ENCODE assay signal across 10 cellular contexts in the genomic region with DNA sequence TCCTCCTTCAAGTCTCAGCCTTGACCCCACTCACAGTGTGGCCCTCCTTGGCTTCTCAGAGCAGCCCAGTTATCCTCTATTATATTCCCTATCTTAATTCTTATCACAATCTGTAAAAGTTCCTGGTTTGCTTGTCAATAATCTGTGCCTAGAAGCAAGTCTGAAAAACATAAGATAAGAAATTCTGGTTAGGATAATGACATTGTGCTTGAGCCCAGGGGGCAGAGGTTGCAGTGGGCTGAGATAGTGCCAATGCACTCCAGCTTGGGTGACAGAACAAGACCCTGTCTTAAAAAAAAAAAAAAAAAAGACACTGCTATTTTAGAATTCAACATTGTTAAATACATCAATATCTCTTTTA.
"Had no signal": no experiment of that assay in that cellular context is flagged by ENCODE, and none has a peak within 500 bp of the region (broad histone marks: within the 10 kb centered on the region; RNA-seq: fewer than 3 reads in every experiment).

No MANE protein-coding gene starts in this region.

- H3K36me3 ChIP-seq: right lobe of liver had no signal

- H3K27ac ChIP-seq: right lobe of liver had no signal

- H3K4me3 ChIP-seq: right lobe of liver had no signal

- DNase-seq: activated CD4-positive, alpha-beta T cell treated with anti-CD3 and anti-CD28 coated beads, Interleukin-2, amount 10 ng/mL, durations not matched to agents 7 days and 5 days; activated naive CD4-positive, alpha-beta T cell treated with anti-CD3 and anti-CD28 coated beads, Interleukin-2, amount 50 U/mL, for 16 hours; activated T-cell treated with anti-CD3 and anti-CD28 coated beads, Interleukin-2, amount 50 U/mL, for 1 hour; amniotic stem cell; naive thymus-derived CD8-positive, alpha-beta T cell; right lobe of liver; stimulated activated CD4-positive, alpha-beta T cell treated with anti-CD3 and anti-CD28 coated beads, Interleukin-2, amount 100 ng/mL, for 24 hours; stimulated activated naive CD4-positive, alpha-beta T cell treated with Interleukin-2 at 50 U/mL for 16 hours; T-helper 9 cell had no signal

- ATAC-seq: naive thymus-derived CD8-positive, alpha-beta T cell; WTC11 had no signal

- H3K27me3 ChIP-seq: right lobe of liver had no signal

- H3K9me3 ChIP-seq: right lobe of liver had no signal
